ENCODE assay signal across 8 cellular contexts in genomic region chr1:6205849-6206845, GRCh38. TPM values are rescaled to one million over a fixed set of nuclear protein-coding genes. Genes with fewer than 3 reads are reported as not detected.
A peak's percentile ranks its signal among the peaks of the same experiment; 100 is the strongest.
DNase-seq lines count a peak whose midpoint lies in the region; ATAC-seq, FAIRE-seq and TF ChIP-seq lines count a peak whose summit lies in the region.

A gene with protein sequence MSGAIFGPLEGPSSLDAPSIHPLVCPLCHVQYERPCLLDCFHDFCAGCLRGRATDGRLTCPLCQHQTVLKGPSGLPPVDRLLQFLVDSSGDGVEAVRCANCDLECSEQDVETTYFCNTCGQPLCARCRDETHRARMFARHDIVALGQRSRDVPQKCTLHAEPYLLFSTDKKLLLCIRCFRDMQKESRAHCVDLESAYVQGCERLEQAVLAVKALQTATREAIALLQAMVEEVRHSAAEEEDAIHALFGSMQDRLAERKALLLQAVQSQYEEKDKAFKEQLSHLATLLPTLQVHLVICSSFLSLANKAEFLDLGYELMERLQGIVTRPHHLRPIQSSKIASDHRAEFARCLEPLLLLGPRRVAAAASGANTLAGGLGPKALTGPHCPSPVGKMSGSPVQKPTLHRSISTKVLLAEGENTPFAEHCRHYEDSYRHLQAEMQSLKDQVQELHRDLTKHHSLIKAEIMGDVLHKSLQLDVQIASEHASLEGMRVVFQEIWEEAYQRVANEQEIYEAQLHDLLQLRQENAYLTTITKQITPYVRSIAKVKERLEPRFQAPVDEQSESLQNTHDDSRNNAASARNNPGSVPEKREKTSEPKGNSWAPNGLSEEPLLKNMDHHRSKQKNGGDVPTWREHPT (plus strand): TSS chr1:6206119. CDS start chr1:6206536, 417 bp downstream.

- no peak for TF ChIP-seq EP300 in K562 (IDR thresholded peaks at IDR 0.05; ENCODE audit: low read length)

- CTCF ChIA-PET in K562 (lab: Yijun Ruan, JAX; ENCODE audit: low intra/inter-chr PET ratio), result interaction anchor here (0.6 to 1.5 kb wide), 2 partner anchors 39 to 153 kb away, joined by 3 read pairs; no protein-coding TSS in a partner anchor

- no TSS peak for BruUV-seq in K562 (replicated peaks; lab: Mats Ljungman, UMichigan)

- H3K9ac ChIP-seq in K562 (ENCODE audit: insufficient read depth in 1 of 2, low read depth in 2 of 2, low read length in 2 of 2), result peak within 1 kb of the TSS; percentile 80 to 95

- H3K27me3 ChIP-seq in K562 (ENCODE audit: control insufficient read depth in 2 of 2, insufficient read depth in 2 of 2, low read length in 2 of 2), result no peaks in the 10 kb centered on the region

- no peaks in the 10 kb centered on the region for H4K20me1 ChIP-seq in K562 (replicated peaks; ENCODE audit: control insufficient read depth, insufficient read depth, low read length)

- WGBS in K562 (ENCODE audit: insufficient coverage, low coverage, missing lambda C conversion rate), result 37% methylated on average over 77 of the region's 91 CpGs

- DNase-seq in GM18507 (ENCODE audit: extremely low spot score, insufficient read length, low read depth) (peak; percentile 75), T-helper 1 cell (peak; percentile 41 to 67 (median 53)), K562 (ENCODE audit: extremely low read depth in 1 of 4, low spot score in 3 of 4) (peak; percentile 83 to 85 (median 84)), iPS-NIHi11 (ENCODE audit: low spot score) (peak; percentile 84), MV-4-11 (lab: John Stamatoyannopoulos, UW) (no peak)
- DNase-seq in stimulated activated CD4-positive, alpha-beta T cell treated with anti-CD3 and anti-CD28 coated beads, Interleukin-15, amount 100 ng/mL, for 24 hours, result peak; percentile 88

- H3K27ac ChIP-seq in K562 (ENCODE audit: extremely low read depth, low read depth, low read length), result peak within 1 kb of the TSS; percentile 87

- intact Hi-C loops in K562 (cut with micrococcal nuclease), result loop anchor here (2.0 kb wide), 1 partner anchor 213 kb away; the partner anchor contains the start of gene NPHP4

- peak within 1 kb of the TSS; percentile 62 for H3K4me3 ChIP-seq in K562

- H3K79me2 ChIP-seq in K562 (ENCODE audit: control insufficient read depth, insufficient read depth, low read length), result peaks cover 56% of the 10 kb centered on the region

- H3K4me1 ChIP-seq in K562 (replicated peaks in 1 of 2; ENCODE audit: control insufficient read depth in 2 of 2, insufficient read depth in 2 of 2, low read length in 2 of 2), result peaks cover 14 to 79% of the 10 kb centered on the region in 2 experiments; a peak in 4 of 5 replicates

- in situ Hi-C loops in K562 (cut with MboI), result no loop called here

- peaks cover 26% of the 10 kb centered on the region; the same call in 2 of the 3 replicates for H3K36me3 ChIP-seq in K562 (ENCODE audit: control insufficient read depth, insufficient read depth, low read length)

- peaks cover 4% of the 10 kb centered on the region for H3K9me1 ChIP-seq in K562 (ENCODE audit: control insufficient read depth, insufficient read depth, low read length)

- TF ChIP-seq POLR2A in K562 (conservative IDR thresholded peaks at IDR 0.05), result peak; percentile 81

- TF ChIP-seq CTCF in K562 (IDR thresholded peaks at IDR 0.05 in 2 of 3, conservative IDR thresholded peaks at IDR 0.05 in 1 of 3; ENCODE audit: insufficient read depth in 2 of 3, low read depth in 1 of 3, low read length in 3 of 3), result no peak

- ATAC-seq in HG02884 (IDR thresholded peaks at IDR 0.05; ENCODE audit: unreplicated experiment), result peak; percentile 61
- ATAC-seq in K562, result peak; percentile 68
- ATAC-seq in HG02588 (IDR thresholded peaks at IDR 0.05; ENCODE audit: unreplicated experiment), result no peak

- H3K4me2 ChIP-seq in K562 (ENCODE audit: insufficient read depth, low read length), result peak within 1 kb of the TSS; percentile 85

- no peak for TF ChIP-seq RAD21 in K562 (CRISPR knock-in tag; conservative IDR thresholded peaks at IDR 0.05 in 1 of 2, IDR thresholded peaks at IDR 0.05 in 1 of 2)

- H2AFZ ChIP-seq in K562 (ENCODE audit: low read depth, low read length), result peak within 1 kb of the TSS; percentile 97

- POLR2A ChIA-PET in K562 (lab: Yijun Ruan, JAX), result interaction anchor here (0.8 to 1.7 kb wide), 7 partner anchors 15 to 148 kb away, joined by 3 to 10 read pairs (median 3); partner anchors contain the start of gene ICMT

- FAIRE-seq in GM18507 (lab: Jason Lieb, UNC) (peak; percentile 89), K562 (lab: Jason Lieb, UNC) (no peak)

- H3K9me3 ChIP-seq in K562 (replicated peaks; ENCODE audit: control insufficient read depth, insufficient read depth, low read depth, low read length), result no peaks in the 10 kb centered on the region

TF ChIP-seq in K562, 482 proteins besides CTCF, POLR2A, EP300 and RAD21 (continues in another document):
- TF ChIP-seq MEF2D (tag; conservative IDR thresholded peaks at IDR 0.05; ENCODE audit: low read depth) (no peak), ZNF324 (CRISPR knock-in tag; IDR thresholded peaks at IDR 0.05) (no peak), ZBTB7A (IDR thresholded peaks at IDR 0.05; ENCODE audit: borderline replicate concordance, control insufficient read depth, low read depth, low read length) (peak; percentile 19; the same call in 1 of the 2 replicates), RBBP5 (IDR thresholded peaks at IDR 0.05; ENCODE audit: borderline replicate concordance, insufficient read depth, low read length, poor library complexity, severe bottlenecking) (peak; percentile 8), L3MBTL2 (IDR thresholded peaks at IDR 0.05) (peak; percentile 43; the same call in 1 of the 2 replicates), SRSF9 (IDR thresholded peaks at IDR 0.05; ENCODE audit: borderline replicate concordance, low read depth, low read length) (no peak), BCOR (IDR thresholded peaks at IDR 0.05) (peak; percentile 38; the same call in 1 of the 2 replicates), FUS (optimal IDR thresholded peaks at IDR 0.05; ENCODE audit: low read depth, low read length) (peak; percentile 26), TAF7 (tag; IDR thresholded peaks at IDR 0.05) (no peak), ZFP36 (IDR thresholded peaks at IDR 0.05; ENCODE audit: low read depth, low read length, partially characterized antibody) (peak; percentile 47), RNF2 (IDR thresholded peaks at IDR 0.05) (peak; percentile 18; the same call in 1 of the 2 replicates)
- TF ChIP-seq, protein P1, sequence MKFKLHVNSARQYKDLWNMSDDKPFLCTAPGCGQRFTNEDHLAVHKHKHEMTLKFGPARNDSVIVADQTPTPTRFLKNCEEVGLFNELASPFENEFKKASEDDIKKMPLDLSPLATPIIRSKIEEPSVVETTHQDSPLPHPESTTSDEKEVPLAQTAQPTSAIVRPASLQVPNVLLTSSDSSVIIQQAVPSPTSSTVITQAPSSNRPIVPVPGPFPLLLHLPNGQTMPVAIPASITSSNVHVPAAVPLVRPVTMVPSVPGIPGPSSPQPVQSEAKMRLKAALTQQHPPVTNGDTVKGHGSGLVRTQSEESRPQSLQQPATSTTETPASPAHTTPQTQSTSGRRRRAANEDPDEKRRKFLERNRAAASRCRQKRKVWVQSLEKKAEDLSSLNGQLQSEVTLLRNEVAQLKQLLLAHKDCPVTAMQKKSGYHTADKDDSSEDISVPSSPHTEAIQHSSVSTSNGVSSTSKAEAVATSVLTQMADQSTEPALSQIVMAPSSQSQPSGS (CRISPR knock-in tag; IDR thresholded peaks at IDR 0.05), result no peak
- TF ChIP-seq, protein P2, sequence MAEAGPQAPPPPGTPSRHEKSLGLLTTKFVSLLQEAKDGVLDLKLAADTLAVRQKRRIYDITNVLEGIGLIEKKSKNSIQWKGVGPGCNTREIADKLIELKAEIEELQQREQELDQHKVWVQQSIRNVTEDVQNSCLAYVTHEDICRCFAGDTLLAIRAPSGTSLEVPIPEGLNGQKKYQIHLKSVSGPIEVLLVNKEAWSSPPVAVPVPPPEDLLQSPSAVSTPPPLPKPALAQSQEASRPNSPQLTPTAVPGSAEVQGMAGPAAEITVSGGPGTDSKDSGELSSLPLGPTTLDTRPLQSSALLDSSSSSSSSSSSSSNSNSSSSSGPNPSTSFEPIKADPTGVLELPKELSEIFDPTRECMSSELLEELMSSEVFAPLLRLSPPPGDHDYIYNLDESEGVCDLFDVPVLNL (CRISPR knock-in tag; IDR thresholded peaks at IDR 0.05; ENCODE audit: low read depth), result no peak
- TF ChIP-seq, protein P3, sequence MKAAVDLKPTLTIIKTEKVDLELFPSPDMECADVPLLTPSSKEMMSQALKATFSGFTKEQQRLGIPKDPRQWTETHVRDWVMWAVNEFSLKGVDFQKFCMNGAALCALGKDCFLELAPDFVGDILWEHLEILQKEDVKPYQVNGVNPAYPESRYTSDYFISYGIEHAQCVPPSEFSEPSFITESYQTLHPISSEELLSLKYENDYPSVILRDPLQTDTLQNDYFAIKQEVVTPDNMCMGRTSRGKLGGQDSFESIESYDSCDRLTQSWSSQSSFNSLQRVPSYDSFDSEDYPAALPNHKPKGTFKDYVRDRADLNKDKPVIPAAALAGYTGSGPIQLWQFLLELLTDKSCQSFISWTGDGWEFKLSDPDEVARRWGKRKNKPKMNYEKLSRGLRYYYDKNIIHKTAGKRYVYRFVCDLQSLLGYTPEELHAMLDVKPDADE (conservative IDR thresholded peaks at IDR 0.05; ENCODE audit: control insufficient read depth, low read depth, low read length), result peak; percentile 23; the same call in 1 of the 2 replicates

RNA-seq across cellular contexts. Expression of the gene that starts here (rescaled TPM):
- 82.0 and 222 TPM in 2 replicates for total RNA-seq in K562 (2011; cell fraction: chromatin; rRNA removed; ENCODE audit: low replicate concordance)
- total RNA-seq in K562 (2011; cell fraction: nucleolus; rRNA removed), result 147 and 149 TPM in 2 replicates
- total RNA-seq in K562 (2011; cell fraction: nucleoplasm; rRNA removed), result 90.3 and 94.3 TPM in 2 replicates
- total RNA-seq in K562 (2014; rRNA removed) (16.8 and 17.8 TPM in 2 replicates), K562 (2014; rRNA removed; fragmentation: Illumina TruSeq; extraction: Trizol) (5.3 and 7.0 TPM in 2 replicates), K562 (2015; rRNA removed; fragmentation: Illumina TruSeq; extraction: Trizol) (10.9 and 12.9 TPM in 2 replicates), K562 (2021) (21.7 and 26.6 TPM in 2 replicates)
- polyA plus RNA-seq in K562 (2011; rRNA removed) (10.8 and 17.6 TPM in 2 replicates), K562 (2014; fragmentation: Illumina TruSeq; extraction: Trizol) (13.4 and 14.7 TPM in 2 replicates), K562 (2014; fragmentation: Nextera tagmentation; extraction: Ambion mirVana) (1 to 10 TPM; 2.7 to 4.3 TPM), K562 (2014; rRNA removed) (30.6 and 37.1 TPM in 2 replicates)
- polyA plus RNA-seq in K562 (2011; cell fraction: cytosol; rRNA removed), result 7.7 and 14.1 TPM in 2 replicates
- 96.4 and 160 TPM in 2 replicates for polyA plus RNA-seq in K562 (2011; cell fraction: nucleus; rRNA removed)
- polyA plus RNA-seq in K562 (2012), result 12.5 and 17.6 TPM in 2 replicates
- polyA minus RNA-seq in K562 (2011; rRNA and poly(A)+ RNA removed), result 4.7 and 5.8 TPM in 2 replicates
- polyA minus RNA-seq in K562 (2011; cell fraction: cytosol; rRNA and poly(A)+ RNA removed), result 9.4 and 12.2 TPM in 2 replicates
- polyA minus RNA-seq in K562 (2011; cell fraction: nucleus; rRNA and poly(A)+ RNA removed), result 44.0 and 47.4 TPM in 2 replicates
